8 cellular contexts compared by ENCODE assay signal in genomic region chr17:59755069-59755468, GRCh38. TPM values are rescaled to one million over a fixed set of nuclear protein-coding genes. Genes with fewer than 3 reads are reported as not detected.
DNase-seq lines count a peak whose midpoint lies in the region; ATAC-seq and TF ChIP-seq lines count a peak whose summit lies in the region.
"Not testable (repeated sequence)": the region's sequence is repeated elsewhere in the genome, so short reads cannot be mapped to it uniquely, and the experiment has no call there.

No MANE protein-coding gene starts in this region.

- peak overlapping the region; percentile 100 for H3K27ac ChIP-seq in Panc1 (ENCODE audit: low read length)
- peak overlapping the region; percentile 48 for H3K27ac ChIP-seq in colonic mucosa
- peak overlapping the region in 20 of 21 experiments; percentile 33 to 92 (median 78) for H3K27ac ChIP-seq in skin epidermis
- peak overlapping the region; percentile 66 for H3K27ac ChIP-seq in vagina

- not testable (repeated sequence) for H3K4me3 ChIP-seq in Panc1 (ENCODE audit: low read depth in 2 of 2, low read length in 2 of 2); colonic mucosa; skin epidermis; vagina

- not testable (repeated sequence) for H3K9me3 Mint-ChIP-seq in Calu3 (ENCODE audit: low read depth, unreplicated experiment); activated CD4-positive, alpha-beta T cell treated with anti-CD3 and anti-CD28 coated beads, Interleukin-2, amount 10 ng/mL, durations not matched to agents 24 days and 14 days; activated naive CD4-positive, alpha-beta T cell treated with anti-CD3 and anti-CD28 coated beads, Interleukin-2, amount 50 U/mL, for 72 hours; mesothelial cell of epicardium

- not testable (repeated sequence) for H3K27me3 Mint-ChIP-seq in Calu3 (ENCODE audit: unreplicated experiment); activated CD4-positive, alpha-beta T cell treated with anti-CD3 and anti-CD28 coated beads, Interleukin-2, amount 10 ng/mL, durations not matched to agents 24 days and 14 days; mesothelial cell of epicardium (ENCODE audit: low read depth)

- H3K4me3 Mint-ChIP-seq in Calu3 (ENCODE audit: low read depth, unreplicated experiment), result peak overlapping the region; percentile 43
- H3K4me3 Mint-ChIP-seq in activated CD4-positive, alpha-beta T cell treated with anti-CD3 and anti-CD28 coated beads, Interleukin-2, amount 10 ng/mL, durations not matched to agents 24 days and 14 days, result peak overlapping the region; percentile 71
- H3K4me3 Mint-ChIP-seq in mesothelial cell of epicardium, result not testable (repeated sequence)

- H3K36me3 Mint-ChIP-seq in Calu3 (ENCODE audit: insufficient read depth, unreplicated experiment) (peaks cover 32% of the 10 kb centered on the region), mesothelial cell of epicardium (peaks cover 13% of the 10 kb centered on the region)
- H3K36me3 Mint-ChIP-seq in activated CD4-positive, alpha-beta T cell treated with anti-CD3 and anti-CD28 coated beads, Interleukin-2, amount 10 ng/mL, durations not matched to agents 24 days and 14 days (ENCODE audit: low read depth), result peaks cover 34% of the 10 kb centered on the region
- peaks cover 24 to 46% of the 10 kb centered on the region in 2 donors for H3K36me3 Mint-ChIP-seq in activated naive CD4-positive, alpha-beta T cell treated with anti-CD3 and anti-CD28 coated beads, Interleukin-2, amount 50 U/mL, for 72 hours

- in situ Hi-C loops in Panc1 (cut with HindIII; ENCODE audit: low pct_unique_long_range_greater_than_20kb, low sequenced_read_pairs), result not testable (repeated sequence)

- not testable (repeated sequence) for ATAC-seq in Panc1; activated naive CD4-positive, alpha-beta T cell treated with anti-CD3 and anti-CD28 coated beads, Interleukin-2, amount 50 U/mL, for 72 hours

- peaks cover 17% of the 10 kb centered on the region for H3K4me1 Mint-ChIP-seq in Calu3 (ENCODE audit: low read depth, unreplicated experiment)
- H3K4me1 Mint-ChIP-seq in activated CD4-positive, alpha-beta T cell treated with anti-CD3 and anti-CD28 coated beads, Interleukin-2, amount 10 ng/mL, durations not matched to agents 24 days and 14 days, result peaks cover 60% of the 10 kb centered on the region
- H3K4me1 Mint-ChIP-seq in mesothelial cell of epicardium, result peaks cover 40% of the 10 kb centered on the region

- intact Hi-C loops in Calu3 (cut with micrococcal nuclease; ENCODE audit: unreplicated experiment); Panc1 (cut with micrococcal nuclease; ENCODE audit: unreplicated experiment); colonic mucosa (cut with DNase I); vagina (cut with DNase I): not testable (repeated sequence)
- intact Hi-C loops in activated CD4-positive, alpha-beta T cell treated with anti-CD3 and anti-CD28 coated beads, Interleukin-2, amount 10 ng/mL, durations not matched to agents 24 days and 14 days (cut with micrococcal nuclease), result loop anchor here (2.0 kb wide), 1 partner anchor 82 kb away; no protein-coding TSS in a partner anchor

- CTCF ChIA-PET in Calu3 (lab: Charles Lee), result interaction anchor here (0.7 to 3.1 kb wide), 5 partner anchors 29 to 104 kb away, joined by 4 to 13 read pairs (median 6); no protein-coding TSS in a partner anchor
- CTCF ChIA-PET in Panc1 (lab: Charles Lee), result not testable (repeated sequence)

- POLR2A ChIA-PET in Panc1 (lab: Charles Lee), result interaction anchor here (0.6 to 4.4 kb wide), 3 partner anchors 30 to 84 kb away, joined by 3 to 77 read pairs (median 8); no protein-coding TSS in a partner anchor

- BruUV-seq in Calu3 (replicated peaks; lab: Mats Ljungman, UMichigan), result TSS peak; percentile 72
- BruUV-seq in Panc1 (replicated peaks; lab: Mats Ljungman, UMichigan), result not testable (repeated sequence)

- not testable (repeated sequence) for H3K27me3 ChIP-seq in Panc1 (ENCODE audit: control insufficient read depth, insufficient read depth, low read length); colonic mucosa; vagina

- peaks cover 10% of the 10 kb centered on the region; the same call in 1 of the 2 replicates for H3K36me3 ChIP-seq in Panc1 (ENCODE audit: control insufficient read depth, insufficient read depth, low read length)
- not testable (repeated sequence) for H3K36me3 ChIP-seq in colonic mucosa, vagina

- peaks cover 63% of the 10 kb centered on the region for H3K4me1 ChIP-seq in Panc1 (ENCODE audit: control insufficient read depth, insufficient read depth, low read length)
- H3K4me1 ChIP-seq in colonic mucosa, result not testable (repeated sequence)
- peaks cover 20% of the 10 kb centered on the region for H3K4me1 ChIP-seq in vagina

- H3K9ac ChIP-seq in colonic mucosa (ENCODE audit: low read depth in 2 of 2, low read length in 2 of 2), result not testable (repeated sequence)

- not testable (repeated sequence) for TF ChIP-seq POLR2A in vagina (IDR thresholded peaks at IDR 0.05)

- H3K9me3 ChIP-seq in Panc1 (ENCODE audit: control insufficient read depth, insufficient read depth, low read depth, low read length); colonic mucosa; vagina: not testable (repeated sequence)

- not testable (repeated sequence) for TF ChIP-seq CTCF in Calu3 (IDR thresholded peaks at IDR 0.05; ENCODE audit: unreplicated experiment); Panc1 (IDR thresholded peaks at IDR 0.05); colonic mucosa (IDR thresholded peaks at IDR 0.05); mesothelial cell of epicardium (IDR thresholded peaks at IDR 0.05; ENCODE audit: unreplicated experiment); vagina (IDR thresholded peaks at IDR 0.05)

- not testable (repeated sequence) for DNase-seq in Calu3; Panc1 (ENCODE audit: low read depth, low spot score); activated naive CD4-positive, alpha-beta T cell treated with anti-CD3 and anti-CD28 coated beads, Interleukin-2, amount 50 U/mL, for 72 hours (ENCODE audit: low spot score in 2 of 2); colonic mucosa; mesothelial cell of epicardium (ENCODE audit: low spot score in 2 of 2, unreplicated experiment in 2 of 2); vagina (ENCODE audit: extremely low spot score in 2 of 2)
- peak; percentile 57 for DNase-seq in activated CD4-positive, alpha-beta T cell treated with anti-CD3 and anti-CD28 coated beads, Interleukin-2, amount 10 ng/mL, durations not matched to agents 24 days and 14 days

- H3K27ac Mint-ChIP-seq in Calu3 (ENCODE audit: unreplicated experiment) (peak overlapping the region; percentile 96), mesothelial cell of epicardium (peak overlapping the region; percentile 98)
- peak overlapping the region; percentile 85 for H3K27ac Mint-ChIP-seq in activated CD4-positive, alpha-beta T cell treated with anti-CD3 and anti-CD28 coated beads, Interleukin-2, amount 10 ng/mL, durations not matched to agents 24 days and 14 days
- peak overlapping the region; percentile 100 for H3K27ac Mint-ChIP-seq in activated naive CD4-positive, alpha-beta T cell treated with anti-CD3 and anti-CD28 coated beads, Interleukin-2, amount 50 U/mL, for 72 hours

RNA-seq across cellular contexts. Expression of gene VMP1, which starts 47.6 kb away (rescaled TPM):
- total RNA-seq in Calu3 (2022) (306 and 315 TPM in 2 replicates), Panc1 (2021; ENCODE audit: unreplicated experiment) (281 TPM), colonic mucosa (100 to 1,000 TPM; 186 to 291 TPM), mesothelial cell of epicardium (207 to 208 TPM (median 208 TPM) in 3 replicates), vagina (380 TPM)
- polyA plus RNA-seq in Panc1 (2012; ENCODE audit: insufficient read length), result 139 TPM
- total RNA-seq in activated CD4-positive, alpha-beta T cell treated with anti-CD3 and anti-CD28 coated beads, Interleukin-2, amount 10 ng/mL, durations not matched to agents 24 days and 14 days, result 417 and 422 TPM in 2 replicates
- 100 to 1,000 TPM; 344 to 725 TPM for total RNA-seq in activated naive CD4-positive, alpha-beta T cell treated with anti-CD3 and anti-CD28 coated beads, Interleukin-2, amount 50 U/mL, for 72 hours

RNA-seq across cellular contexts. Expression of gene PTRH2, which starts 47.8 kb away (rescaled TPM):
- total RNA-seq in Calu3 (2022) (29.8 and 32.3 TPM in 2 replicates), Panc1 (2021; ENCODE audit: unreplicated experiment) (40.2 TPM), colonic mucosa (10 to 100 TPM; 20.1 to 21.1 TPM), mesothelial cell of epicardium (22.5 to 24.7 TPM (median 24.4 TPM) in 3 replicates), vagina (43.0 TPM)
- polyA plus RNA-seq in Panc1 (2012; ENCODE audit: insufficient read length), result 36.1 TPM
- 49.0 and 50.3 TPM in 2 replicates for total RNA-seq in activated CD4-positive, alpha-beta T cell treated with anti-CD3 and anti-CD28 coated beads, Interleukin-2, amount 10 ng/mL, durations not matched to agents 24 days and 14 days
- 10 to 100 TPM; 18.9 to 42.8 TPM for total RNA-seq in activated naive CD4-positive, alpha-beta T cell treated with anti-CD3 and anti-CD28 coated beads, Interleukin-2, amount 50 U/mL, for 72 hours

Comparison
In these comparisons a context has a peak if more than half of its experiments do, and no peak if none do; other contexts are left out.
1. H3K27ac ChIP-seq: peak in every context shown above with its lines; median percentile 100 in Panc1; 78 in skin epidermis; 66 in vagina; 48 in colonic mucosa.